Comparison of ENCODE assay signal across 2 cellular contexts in the genomic region with DNA sequence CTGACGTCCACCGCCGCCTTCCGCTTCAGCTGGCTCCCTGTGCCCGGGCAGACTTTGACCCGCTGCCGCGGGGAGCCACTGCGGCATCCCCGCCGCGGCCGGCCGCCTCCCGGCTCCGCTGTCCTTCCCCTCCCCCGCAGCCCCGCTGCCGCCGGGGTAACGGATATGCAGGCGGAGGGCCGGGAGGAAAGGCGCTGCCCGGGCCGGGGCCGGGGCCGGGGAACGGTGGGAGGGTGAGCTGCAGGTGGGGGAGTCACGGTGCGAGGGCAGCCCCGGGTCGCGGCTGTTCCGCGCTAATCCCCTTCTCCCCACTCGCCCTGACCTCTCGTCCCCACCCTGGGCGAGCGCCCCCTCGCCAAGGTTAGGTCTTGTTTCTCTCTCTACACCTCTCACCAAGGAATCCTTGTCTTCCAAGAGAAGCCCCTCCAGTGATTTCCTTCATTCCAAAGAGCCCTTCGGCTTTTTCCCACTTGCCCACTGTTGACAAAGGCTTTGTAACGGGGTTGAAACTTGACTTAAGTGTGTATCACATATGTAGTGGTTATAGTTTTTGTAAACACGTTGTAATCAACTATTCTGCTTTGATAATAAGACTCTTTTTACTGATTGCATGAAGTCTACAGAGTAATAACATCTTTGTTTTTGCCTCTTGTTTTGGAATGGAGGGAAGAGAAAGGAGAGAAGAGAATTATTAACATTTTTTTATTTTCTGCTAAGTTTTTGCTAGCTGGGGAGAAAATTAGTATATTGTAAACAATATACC.
TF ChIP-seq lines count a peak whose summit lies in the region.

No MANE protein-coding gene starts in this region.

TF ChIP-seq in HCT116, 20 proteins besides CTCF, POLR2A, EP300 and RAD21:
- TF ChIP-seq ZFX (IDR thresholded peaks at IDR 0.05): peak; percentile 41; the same call in 1 of the 2 replicates
- TF ChIP-seq SIN3A (IDR thresholded peaks at IDR 0.05; ENCODE audit: low read depth): peak; percentile 51
- TF ChIP-seq TCF7L2 (IDR thresholded peaks at IDR 0.05; ENCODE audit: borderline replicate concordance, extremely low read depth, insufficient read depth, insufficient read length): peak; percentile 4
- TF ChIP-seq, protein P1, sequence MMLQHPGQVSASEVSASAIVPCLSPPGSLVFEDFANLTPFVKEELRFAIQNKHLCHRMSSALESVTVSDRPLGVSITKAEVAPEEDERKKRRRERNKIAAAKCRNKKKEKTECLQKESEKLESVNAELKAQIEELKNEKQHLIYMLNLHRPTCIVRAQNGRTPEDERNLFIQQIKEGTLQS (IDR thresholded peaks at IDR 0.05): no peak
TF ChIP-seq in HCT116: peak in this region for 3.

TF ChIP-seq in HepG2, 621 proteins besides CTCF, POLR2A, EP300 and RAD21 (continues in another document):
- TF ChIP-seq MAFG (CRISPR knock-in tag; IDR thresholded peaks at IDR 0.05): 0 out of 2 replicates have a peak, but pooled peaks have one; percentile 34
- peak; percentile 76; the same call in 1 of the 2 replicates for TF ChIP-seq CAMTA2 (CRISPR knock-in tag; IDR thresholded peaks at IDR 0.05; ENCODE audit: borderline replicate concordance)
- TF ChIP-seq ZNF160 (CRISPR knock-in tag; IDR thresholded peaks at IDR 0.05): peak; percentile 45; the same call in 1 of the 2 replicates
- TF ChIP-seq MYC (CRISPR knock-in tag; IDR thresholded peaks at IDR 0.05; ENCODE audit: borderline replicate concordance): 0 out of 2 replicates have a peak, but pooled peaks have one; percentile 22
- peak; percentile 78 for TF ChIP-seq ZNF563 (CRISPR knock-in tag; IDR thresholded peaks at IDR 0.05)
- TF ChIP-seq ZNF546 (CRISPR knock-in tag; conservative IDR thresholded peaks at IDR 0.05): no peak
- TF ChIP-seq SAP130 (CRISPR knock-in tag; IDR thresholded peaks at IDR 0.05; ENCODE audit: low read depth): peak; percentile 40
- peak; percentile 8 for TF ChIP-seq XRCC5 (optimal IDR thresholded peaks at IDR 0.05; ENCODE audit: low read length)
- TF ChIP-seq RNF2 (conservative IDR thresholded peaks at IDR 0.05; ENCODE audit: low read depth): no peak
- 0 out of 2 replicates have a peak, but pooled peaks have one; percentile 5 for TF ChIP-seq MED1 (CRISPR knock-in tag; IDR thresholded peaks at IDR 0.05)
- TF ChIP-seq HDAC1 (CRISPR knock-in tag; IDR thresholded peaks at IDR 0.05): peak; percentile 44; the same call in 1 of the 2 replicates
- TF ChIP-seq ISL2 (CRISPR knock-in tag; IDR thresholded peaks at IDR 0.05): peak; percentile 45; the same call in 1 of the 2 replicates
- TF ChIP-seq, protein P2, sequence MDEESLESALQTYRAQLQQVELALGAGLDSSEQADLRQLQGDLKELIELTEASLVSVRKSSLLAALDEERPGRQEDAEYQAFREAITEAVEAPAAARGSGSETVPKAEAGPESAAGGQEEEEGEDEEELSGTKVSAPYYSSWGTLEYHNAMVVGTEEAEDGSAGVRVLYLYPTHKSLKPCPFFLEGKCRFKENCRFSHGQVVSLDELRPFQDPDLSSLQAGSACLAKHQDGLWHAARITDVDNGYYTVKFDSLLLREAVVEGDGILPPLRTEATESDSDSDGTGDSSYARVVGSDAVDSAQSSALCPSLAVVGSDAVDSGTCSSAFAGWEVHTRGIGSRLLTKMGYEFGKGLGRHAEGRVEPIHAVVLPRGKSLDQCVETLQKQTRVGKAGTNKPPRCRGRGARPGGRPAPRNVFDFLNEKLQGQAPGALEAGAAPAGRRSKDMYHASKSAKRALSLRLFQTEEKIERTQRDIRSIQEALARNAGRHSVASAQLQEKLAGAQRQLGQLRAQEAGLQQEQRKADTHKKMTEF (CRISPR knock-in tag; IDR thresholded peaks at IDR 0.05): peak; percentile 66; the same call in 1 of the 2 replicates
- TF ChIP-seq, protein P3, sequence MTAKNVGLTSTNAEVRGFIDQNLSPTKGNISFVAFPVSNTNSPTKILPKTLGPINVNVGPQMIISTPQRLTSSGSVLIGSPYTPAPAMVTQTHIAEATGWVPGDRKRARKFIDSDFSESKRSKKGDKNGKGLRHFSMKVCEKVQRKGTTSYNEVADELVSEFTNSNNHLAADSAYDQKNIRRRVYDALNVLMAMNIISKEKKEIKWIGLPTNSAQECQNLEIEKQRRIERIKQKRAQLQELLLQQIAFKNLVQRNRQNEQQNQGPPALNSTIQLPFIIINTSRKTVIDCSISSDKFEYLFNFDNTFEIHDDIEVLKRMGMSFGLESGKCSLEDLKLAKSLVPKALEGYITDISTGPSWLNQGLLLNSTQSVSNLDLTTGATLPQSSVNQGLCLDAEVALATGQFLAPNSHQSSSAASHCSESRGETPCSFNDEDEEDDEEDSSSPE (CRISPR knock-in tag; IDR thresholded peaks at IDR 0.05): 0 out of 2 replicates have a peak, but pooled peaks have one; percentile 15
- TF ChIP-seq ZNF577 (CRISPR knock-in tag; IDR thresholded peaks at IDR 0.05; ENCODE audit: borderline replicate concordance, low read depth): no peak
- TF ChIP-seq ZNF777 (CRISPR knock-in tag; IDR thresholded peaks at IDR 0.05): peak; percentile 30; the same call in 1 of the 2 replicates
- TF ChIP-seq, protein P4, sequence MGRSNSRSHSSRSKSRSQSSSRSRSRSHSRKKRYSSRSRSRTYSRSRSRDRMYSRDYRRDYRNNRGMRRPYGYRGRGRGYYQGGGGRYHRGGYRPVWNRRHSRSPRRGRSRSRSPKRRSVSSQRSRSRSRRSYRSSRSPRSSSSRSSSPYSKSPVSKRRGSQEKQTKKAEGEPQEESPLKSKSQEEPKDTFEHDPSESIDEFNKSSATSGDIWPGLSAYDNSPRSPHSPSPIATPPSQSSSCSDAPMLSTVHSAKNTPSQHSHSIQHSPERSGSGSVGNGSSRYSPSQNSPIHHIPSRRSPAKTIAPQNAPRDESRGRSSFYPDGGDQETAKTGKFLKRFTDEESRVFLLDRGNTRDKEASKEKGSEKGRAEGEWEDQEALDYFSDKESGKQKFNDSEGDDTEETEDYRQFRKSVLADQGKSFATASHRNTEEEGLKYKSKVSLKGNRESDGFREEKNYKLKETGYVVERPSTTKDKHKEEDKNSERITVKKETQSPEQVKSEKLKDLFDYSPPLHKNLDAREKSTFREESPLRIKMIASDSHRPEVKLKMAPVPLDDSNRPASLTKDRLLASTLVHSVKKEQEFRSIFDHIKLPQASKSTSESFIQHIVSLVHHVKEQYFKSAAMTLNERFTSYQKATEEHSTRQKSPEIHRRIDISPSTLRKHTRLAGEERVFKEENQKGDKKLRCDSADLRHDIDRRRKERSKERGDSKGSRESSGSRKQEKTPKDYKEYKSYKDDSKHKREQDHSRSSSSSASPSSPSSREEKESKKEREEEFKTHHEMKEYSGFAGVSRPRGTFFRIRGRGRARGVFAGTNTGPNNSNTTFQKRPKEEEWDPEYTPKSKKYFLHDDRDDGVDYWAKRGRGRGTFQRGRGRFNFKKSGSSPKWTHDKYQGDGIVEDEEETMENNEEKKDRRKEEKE (IDR thresholded peaks at IDR 0.05): no peak
- peak; percentile 47; the same call in 1 of the 2 replicates for TF ChIP-seq RARA (CRISPR knock-in tag; IDR thresholded peaks at IDR 0.05)
- TF ChIP-seq, protein P5, sequence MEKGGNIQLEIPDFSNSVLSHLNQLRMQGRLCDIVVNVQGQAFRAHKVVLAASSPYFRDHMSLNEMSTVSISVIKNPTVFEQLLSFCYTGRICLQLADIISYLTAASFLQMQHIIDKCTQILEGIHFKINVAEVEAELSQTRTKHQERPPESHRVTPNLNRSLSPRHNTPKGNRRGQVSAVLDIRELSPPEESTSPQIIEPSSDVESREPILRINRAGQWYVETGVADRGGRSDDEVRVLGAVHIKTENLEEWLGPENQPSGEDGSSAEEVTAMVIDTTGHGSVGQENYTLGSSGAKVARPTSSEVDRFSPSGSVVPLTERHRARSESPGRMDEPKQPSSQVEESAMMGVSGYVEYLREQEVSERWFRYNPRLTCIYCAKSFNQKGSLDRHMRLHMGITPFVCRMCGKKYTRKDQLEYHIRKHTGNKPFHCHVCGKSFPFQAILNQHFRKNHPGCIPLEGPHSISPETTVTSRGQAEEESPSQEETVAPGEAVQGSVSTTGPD (CRISPR knock-in tag; IDR thresholded peaks at IDR 0.05): no peak
- peak; percentile 10; the same call in 1 of the 2 replicates for TF ChIP-seq ZNF556 (CRISPR knock-in tag; IDR thresholded peaks at IDR 0.05; ENCODE audit: borderline replicate concordance)
- peak; percentile 22; the same call in 1 of the 2 replicates for TF ChIP-seq HOXA5 (CRISPR knock-in tag; IDR thresholded peaks at IDR 0.05)
- TF ChIP-seq, protein P6, sequence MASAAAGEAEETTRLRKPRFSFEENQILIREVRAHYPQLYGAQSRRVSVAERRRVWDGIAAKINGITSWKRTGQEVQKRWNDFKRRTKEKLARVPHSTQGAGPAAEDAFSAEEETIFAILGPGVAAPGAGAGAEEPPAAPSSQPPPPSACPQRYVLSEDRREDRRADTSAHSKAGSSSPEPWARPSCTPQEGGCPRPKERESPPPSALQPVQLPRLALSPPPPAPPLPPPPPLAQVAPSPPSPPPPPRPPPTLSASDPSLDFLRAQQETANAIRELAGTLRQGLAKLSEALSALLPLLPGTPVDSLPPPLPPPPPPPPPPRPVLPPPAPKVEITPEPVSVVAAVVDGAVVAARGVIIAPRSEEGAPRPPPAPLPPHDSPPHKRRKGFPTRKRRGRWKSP (CRISPR knock-in tag; IDR thresholded peaks at IDR 0.05): no peak
- TF ChIP-seq NR1H2 (CRISPR knock-in tag; IDR thresholded peaks at IDR 0.05; ENCODE audit: borderline replicate concordance, low read depth): no peak
- TF ChIP-seq ZNF891 (CRISPR knock-in tag; IDR thresholded peaks at IDR 0.05): peak; percentile 85; the same call in 1 of the 2 replicates
- TF ChIP-seq KLF16 (CRISPR knock-in tag; IDR thresholded peaks at IDR 0.05): peak in 1 of 2 experiments; percentile 28; a peak in 1 of 4 replicates
- TF ChIP-seq KAT8 (CRISPR knock-in tag; IDR thresholded peaks at IDR 0.05): 0 out of 2 replicates have a peak, but pooled peaks have one; percentile 11
- TF ChIP-seq, protein P7, sequence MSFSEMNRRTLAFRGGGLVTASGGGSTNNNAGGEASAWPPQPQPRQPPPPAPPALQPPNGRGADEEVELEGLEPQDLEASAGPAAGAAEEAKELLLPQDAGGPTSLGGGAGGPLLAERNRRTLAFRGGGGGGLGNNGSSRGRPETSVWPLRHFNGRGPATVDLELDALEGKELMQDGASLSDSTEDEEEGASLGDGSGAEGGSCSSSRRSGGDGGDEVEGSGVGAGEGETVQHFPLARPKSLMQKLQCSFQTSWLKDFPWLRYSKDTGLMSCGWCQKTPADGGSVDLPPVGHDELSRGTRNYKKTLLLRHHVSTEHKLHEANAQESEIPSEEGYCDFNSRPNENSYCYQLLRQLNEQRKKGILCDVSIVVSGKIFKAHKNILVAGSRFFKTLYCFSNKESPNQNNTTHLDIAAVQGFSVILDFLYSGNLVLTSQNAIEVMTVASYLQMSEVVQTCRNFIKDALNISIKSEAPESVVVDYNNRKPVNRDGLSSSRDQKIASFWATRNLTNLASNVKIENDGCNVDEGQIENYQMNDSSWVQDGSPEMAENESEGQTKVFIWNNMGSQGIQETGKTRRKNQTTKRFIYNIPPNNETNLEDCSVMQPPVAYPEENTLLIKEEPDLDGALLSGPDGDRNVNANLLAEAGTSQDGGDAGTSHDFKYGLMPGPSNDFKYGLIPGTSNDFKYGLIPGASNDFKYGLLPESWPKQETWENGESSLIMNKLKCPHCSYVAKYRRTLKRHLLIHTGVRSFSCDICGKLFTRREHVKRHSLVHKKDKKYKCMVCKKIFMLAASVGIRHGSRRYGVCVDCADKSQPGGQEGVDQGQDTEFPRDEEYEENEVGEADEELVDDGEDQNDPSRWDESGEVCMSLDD (CRISPR knock-in tag; IDR thresholded peaks at IDR 0.05; ENCODE audit: borderline replicate concordance): 0 out of 2 replicates have a peak, but pooled peaks have one; percentile 62
- TF ChIP-seq MEIS2 (CRISPR knock-in tag; IDR thresholded peaks at IDR 0.05): no peak
- 0 out of 2 replicates have a peak, but pooled peaks have one; percentile 24 for TF ChIP-seq NFKB2 (CRISPR knock-in tag; IDR thresholded peaks at IDR 0.05; ENCODE audit: borderline replicate concordance)
- TF ChIP-seq, protein P8, sequence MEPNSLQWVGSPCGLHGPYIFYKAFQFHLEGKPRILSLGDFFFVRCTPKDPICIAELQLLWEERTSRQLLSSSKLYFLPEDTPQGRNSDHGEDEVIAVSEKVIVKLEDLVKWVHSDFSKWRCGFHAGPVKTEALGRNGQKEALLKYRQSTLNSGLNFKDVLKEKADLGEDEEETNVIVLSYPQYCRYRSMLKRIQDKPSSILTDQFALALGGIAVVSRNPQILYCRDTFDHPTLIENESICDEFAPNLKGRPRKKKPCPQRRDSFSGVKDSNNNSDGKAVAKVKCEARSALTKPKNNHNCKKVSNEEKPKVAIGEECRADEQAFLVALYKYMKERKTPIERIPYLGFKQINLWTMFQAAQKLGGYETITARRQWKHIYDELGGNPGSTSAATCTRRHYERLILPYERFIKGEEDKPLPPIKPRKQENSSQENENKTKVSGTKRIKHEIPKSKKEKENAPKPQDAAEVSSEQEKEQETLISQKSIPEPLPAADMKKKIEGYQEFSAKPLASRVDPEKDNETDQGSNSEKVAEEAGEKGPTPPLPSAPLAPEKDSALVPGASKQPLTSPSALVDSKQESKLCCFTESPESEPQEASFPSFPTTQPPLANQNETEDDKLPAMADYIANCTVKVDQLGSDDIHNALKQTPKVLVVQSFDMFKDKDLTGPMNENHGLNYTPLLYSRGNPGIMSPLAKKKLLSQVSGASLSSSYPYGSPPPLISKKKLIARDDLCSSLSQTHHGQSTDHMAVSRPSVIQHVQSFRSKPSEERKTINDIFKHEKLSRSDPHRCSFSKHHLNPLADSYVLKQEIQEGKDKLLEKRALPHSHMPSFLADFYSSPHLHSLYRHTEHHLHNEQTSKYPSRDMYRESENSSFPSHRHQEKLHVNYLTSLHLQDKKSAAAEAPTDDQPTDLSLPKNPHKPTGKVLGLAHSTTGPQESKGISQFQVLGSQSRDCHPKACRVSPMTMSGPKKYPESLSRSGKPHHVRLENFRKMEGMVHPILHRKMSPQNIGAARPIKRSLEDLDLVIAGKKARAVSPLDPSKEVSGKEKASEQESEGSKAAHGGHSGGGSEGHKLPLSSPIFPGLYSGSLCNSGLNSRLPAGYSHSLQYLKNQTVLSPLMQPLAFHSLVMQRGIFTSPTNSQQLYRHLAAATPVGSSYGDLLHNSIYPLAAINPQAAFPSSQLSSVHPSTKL (CRISPR knock-in tag; IDR thresholded peaks at IDR 0.05): peak; percentile 49; the same call in 1 of the 2 replicates
- TF ChIP-seq GFI1 (CRISPR knock-in tag; IDR thresholded peaks at IDR 0.05; ENCODE audit: borderline replicate concordance): no peak
- TF ChIP-seq ZNF446 (CRISPR knock-in tag; IDR thresholded peaks at IDR 0.05): no peak
- 0 out of 2 replicates have a peak, but pooled peaks have one; percentile 37 for TF ChIP-seq ZNF232 (CRISPR knock-in tag; IDR thresholded peaks at IDR 0.05; ENCODE audit: borderline replicate concordance)
- TF ChIP-seq ZBTB42 (CRISPR knock-in tag; IDR thresholded peaks at IDR 0.05): no peak
- TF ChIP-seq RBAK (CRISPR knock-in tag; IDR thresholded peaks at IDR 0.05): no peak
- peak; percentile 77 for TF ChIP-seq KAT7 (CRISPR knock-in tag; IDR thresholded peaks at IDR 0.05; ENCODE audit: borderline replicate concordance)
- TF ChIP-seq, protein P9, sequence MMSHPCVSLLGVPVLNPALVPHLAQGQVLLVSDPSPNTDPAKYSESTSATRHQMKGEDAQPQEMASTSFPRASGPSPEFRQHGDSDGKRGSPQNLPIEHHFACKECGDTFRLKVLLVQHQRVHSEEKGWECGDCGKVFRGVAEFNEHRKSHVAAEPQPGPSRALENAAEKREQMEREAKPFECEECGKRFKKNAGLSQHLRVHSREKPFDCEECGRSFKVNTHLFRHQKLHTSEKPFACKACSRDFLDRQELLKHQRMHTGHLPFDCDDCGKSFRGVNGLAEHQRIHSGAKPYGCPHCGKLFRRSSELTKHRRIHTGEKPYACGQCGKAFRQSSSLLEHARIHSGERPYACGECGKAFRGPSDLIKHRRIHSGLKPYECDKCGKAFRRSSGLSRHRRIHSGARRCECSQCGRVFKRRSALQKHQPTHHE (CRISPR knock-in tag; IDR thresholded peaks at IDR 0.05; ENCODE audit: borderline replicate concordance): 0 out of 2 replicates have a peak, but pooled peaks have one; percentile 56
- TF ChIP-seq TAF15 (IDR thresholded peaks at IDR 0.05; ENCODE audit: low read depth, low read length, poor library complexity, severe bottlenecking): no peak
- TF ChIP-seq POGZ (CRISPR knock-in tag; IDR thresholded peaks at IDR 0.05): peak; percentile 12; the same call in 1 of the 2 replicates
